1 cellular context compared by ENCODE assay signal in the genomic region with DNA sequence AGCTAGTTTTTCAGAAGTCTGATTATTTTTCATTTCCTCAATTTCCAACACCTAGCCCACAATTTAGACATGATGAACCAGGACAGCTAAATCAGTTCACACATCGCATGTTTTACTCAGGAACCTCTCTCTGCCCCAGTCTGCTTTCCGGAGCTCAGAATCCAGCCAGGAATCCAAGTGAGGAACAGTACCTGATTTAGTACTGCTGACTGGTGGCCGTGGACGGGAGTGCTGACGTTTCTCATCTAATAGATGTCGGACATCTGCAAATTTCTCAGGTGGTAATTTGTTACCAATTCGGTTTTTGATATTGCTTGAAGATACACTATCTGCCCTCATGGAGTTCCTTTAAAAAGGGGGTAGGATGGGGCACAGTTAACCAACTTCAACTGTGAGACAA.
TF ChIP-seq lines count a peak whose summit lies in the region.

No MANE protein-coding gene starts in this region.

TF ChIP-seq in HepG2, 621 proteins besides CTCF, POLR2A, EP300 and RAD21:
- TF ChIP-seq ZNF816 (CRISPR knock-in tag; IDR thresholded peaks at IDR 0.05; ENCODE audit: borderline replicate concordance): no peak
- TF ChIP-seq, protein P1, sequence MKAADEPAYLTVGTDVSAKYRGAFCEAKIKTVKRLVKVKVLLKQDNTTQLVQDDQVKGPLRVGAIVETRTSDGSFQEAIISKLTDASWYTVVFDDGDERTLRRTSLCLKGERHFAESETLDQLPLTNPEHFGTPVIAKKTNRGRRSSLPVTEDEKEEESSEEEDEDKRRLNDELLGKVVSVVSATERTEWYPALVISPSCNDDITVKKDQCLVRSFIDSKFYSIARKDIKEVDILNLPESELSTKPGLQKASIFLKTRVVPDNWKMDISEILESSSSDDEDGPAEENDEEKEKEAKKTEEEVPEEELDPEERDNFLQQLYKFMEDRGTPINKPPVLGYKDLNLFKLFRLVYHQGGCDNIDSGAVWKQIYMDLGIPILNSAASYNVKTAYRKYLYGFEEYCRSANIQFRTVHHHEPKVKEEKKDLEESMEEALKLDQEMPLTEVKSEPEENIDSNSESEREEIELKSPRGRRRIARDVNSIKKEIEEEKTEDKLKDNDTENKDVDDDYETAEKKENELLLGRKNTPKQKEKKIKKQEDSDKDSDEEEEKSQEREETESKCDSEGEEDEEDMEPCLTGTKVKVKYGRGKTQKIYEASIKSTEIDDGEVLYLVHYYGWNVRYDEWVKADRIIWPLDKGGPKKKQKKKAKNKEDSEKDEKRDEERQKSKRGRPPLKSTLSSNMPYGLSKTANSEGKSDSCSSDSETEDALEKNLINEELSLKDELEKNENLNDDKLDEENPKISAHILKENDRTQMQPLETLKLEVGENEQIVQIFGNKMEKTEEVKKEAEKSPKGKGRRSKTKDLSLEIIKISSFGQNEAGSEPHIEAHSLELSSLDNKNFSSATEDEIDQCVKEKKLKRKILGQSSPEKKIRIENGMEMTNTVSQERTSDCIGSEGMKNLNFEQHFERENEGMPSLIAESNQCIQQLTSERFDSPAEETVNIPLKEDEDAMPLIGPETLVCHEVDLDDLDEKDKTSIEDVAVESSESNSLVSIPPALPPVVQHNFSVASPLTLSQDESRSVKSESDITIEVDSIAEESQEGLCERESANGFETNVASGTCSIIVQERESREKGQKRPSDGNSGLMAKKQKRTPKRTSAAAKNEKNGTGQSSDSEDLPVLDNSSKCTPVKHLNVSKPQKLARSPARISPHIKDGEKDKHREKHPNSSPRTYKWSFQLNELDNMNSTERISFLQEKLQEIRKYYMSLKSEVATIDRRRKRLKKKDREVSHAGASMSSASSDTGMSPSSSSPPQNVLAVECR (CRISPR knock-in tag; IDR thresholded peaks at IDR 0.05; ENCODE audit: borderline replicate concordance): no peak
- TF ChIP-seq STAG1 (CRISPR knock-in tag; IDR thresholded peaks at IDR 0.05): peak; percentile 58
- TF ChIP-seq, protein P2, sequence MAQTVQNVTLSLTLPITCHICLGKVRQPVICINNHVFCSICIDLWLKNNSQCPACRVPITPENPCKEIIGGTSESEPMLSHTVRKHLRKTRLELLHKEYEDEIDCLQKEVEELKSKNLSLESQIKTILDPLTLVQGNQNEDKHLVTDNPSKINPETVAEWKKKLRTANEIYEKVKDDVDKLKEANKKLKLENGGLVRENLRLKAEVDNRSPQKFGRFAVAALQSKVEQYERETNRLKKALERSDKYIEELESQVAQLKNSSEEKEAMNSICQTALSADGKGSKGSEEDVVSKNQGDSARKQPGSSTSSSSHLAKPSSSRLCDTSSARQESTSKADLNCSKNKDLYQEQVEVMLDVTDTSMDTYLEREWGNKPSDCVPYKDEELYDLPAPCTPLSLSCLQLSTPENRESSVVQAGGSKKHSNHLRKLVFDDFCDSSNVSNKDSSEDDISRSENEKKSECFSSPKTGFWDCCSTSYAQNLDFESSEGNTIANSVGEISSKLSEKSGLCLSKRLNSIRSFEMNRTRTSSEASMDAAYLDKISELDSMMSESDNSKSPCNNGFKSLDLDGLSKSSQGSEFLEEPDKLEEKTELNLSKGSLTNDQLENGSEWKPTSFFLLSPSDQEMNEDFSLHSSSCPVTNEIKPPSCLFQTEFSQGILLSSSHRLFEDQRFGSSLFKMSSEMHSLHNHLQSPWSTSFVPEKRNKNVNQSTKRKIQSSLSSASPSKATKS (CRISPR knock-in tag; IDR thresholded peaks at IDR 0.05): no peak
- peak; percentile 34; the same call in 1 of the 2 replicates for TF ChIP-seq SMC3 (IDR thresholded peaks at IDR 0.05; ENCODE audit: low read length)
- TF ChIP-seq, protein P3, sequence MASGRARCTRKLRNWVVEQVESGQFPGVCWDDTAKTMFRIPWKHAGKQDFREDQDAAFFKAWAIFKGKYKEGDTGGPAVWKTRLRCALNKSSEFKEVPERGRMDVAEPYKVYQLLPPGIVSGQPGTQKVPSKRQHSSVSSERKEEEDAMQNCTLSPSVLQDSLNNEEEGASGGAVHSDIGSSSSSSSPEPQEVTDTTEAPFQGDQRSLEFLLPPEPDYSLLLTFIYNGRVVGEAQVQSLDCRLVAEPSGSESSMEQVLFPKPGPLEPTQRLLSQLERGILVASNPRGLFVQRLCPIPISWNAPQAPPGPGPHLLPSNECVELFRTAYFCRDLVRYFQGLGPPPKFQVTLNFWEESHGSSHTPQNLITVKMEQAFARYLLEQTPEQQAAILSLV (CRISPR knock-in tag; IDR thresholded peaks at IDR 0.05; ENCODE audit: borderline replicate concordance): no peak
